Comparison of ENCODE assay signal across 22 cellular contexts in genomic region chr17:81948635-81949378, GRCh38. TPM values are rescaled to one million over a fixed set of nuclear protein-coding genes. Genes with fewer than 3 reads are reported as not detected.
"Had no signal": no experiment of that assay in that cellular context is flagged by ENCODE, and none has a peak within 500 bp of the region (broad histone marks: within the 10 kb centered on the region; RNA-seq: fewer than 3 reads in every experiment).

No MANE protein-coding gene starts in this region.

- H3K27me3 ChIP-seq: upper lobe of left lung had no signal

- H3K27ac ChIP-seq: coronary artery, left lung, skin epidermis, stomach, upper lobe of left lung had no signal

- H3K4me3 ChIP-seq: coronary artery, left lung, skin epidermis, stomach, upper lobe of left lung had no signal

- H3K4me1 ChIP-seq: left lung, stomach, upper lobe of left lung had no signal

- H3K9me3 ChIP-seq: left lung, stomach, upper lobe of left lung had no signal

- ATAC-seq: activated CD8-positive, alpha-beta T cell treated with anti-CD3 and anti-CD28 coated beads for 36 hours; activated T-cell treated with anti-CD3 and anti-CD28 coated beads, Interleukin-2, amount 50 U/mL, for 4 hours; left lung had no signal

- DNase-seq: activated CD4-positive, alpha-beta T cell treated with anti-CD3 and anti-CD28 coated beads, Interleukin-2, amount 10 ng/mL, durations not matched to agents 24 days and 14 days; activated CD8-positive, alpha-beta T cell treated with anti-CD3 and anti-CD28 coated beads for 36 hours; activated naive CD4-positive, alpha-beta T cell treated with anti-CD3 and anti-CD28 coated beads for 36 hours; activated T-cell treated with anti-CD3 and anti-CD28 coated beads, Interleukin-2, amount 50 U/mL, for 4 hours; central memory CD4-positive, alpha-beta T cell; erythroblast; left lung; nephron progenitor cell; occipital lobe; stimulated activated CD4-positive, alpha-beta T cell treated with anti-CD3 and anti-CD28 coated beads, Interleukin-15, amount 100 ng/mL, for 24 hours; stimulated activated CD4-positive, alpha-beta T cell treated with anti-CD3 and anti-CD28 coated beads, Interleukin-2, amount 100 ng/mL, for 48 hours; stomach; T1000 had no signal

- H3K36me3 ChIP-seq: left lung, stomach, upper lobe of left lung had no signal

RNA-seq across cellular contexts. Expression of gene MYADML2, which starts 1.8 kb away (rescaled TPM):
- total RNA-seq: activated CD4-positive, alpha-beta T cell treated with anti-CD3 and anti-CD28 coated beads, Interleukin-2, amount 10 ng/mL, durations not matched to agents 24 days and 14 days; activated CD8-positive, alpha-beta T cell treated with anti-CD3 and anti-CD28 coated beads for 36 hours; activated naive CD4-positive, alpha-beta T cell treated with anti-CD3 and anti-CD28 coated beads for 36 hours; activated T-cell treated with anti-CD3 and anti-CD28 coated beads, Interleukin-2, amount 50 U/mL, for 4 hours; kidney epithelial cell; left lung; lung microvascular endothelial cell; mesothelial cell of epicardium; posterior vena cava; stomach; T-helper 1 cell treated with Interleukin-12 subunit alpha and Interleukin-12 subunit beta and Interleukin-4 antibody, amounts not matched to agents 30 ng/mL and 1 ng/mL, for 36 hours; temporal lobe; upper lobe of left lung had no signal
- polyA plus RNA-seq: stomach had no signal

RNA-seq across cellular contexts. Expression of gene NOTUM, which starts 12.2 kb away (rescaled TPM):
- total RNA-seq: posterior vena cava had no signal
